8 cellular contexts compared by ENCODE assay signal in genomic region chr17:7835818-7836595, GRCh38. TPM values are rescaled to one million over a fixed set of nuclear protein-coding genes. Genes with fewer than 3 reads are reported as not detected.
DNase-seq lines count a peak whose midpoint lies in the region; ATAC-seq, FAIRE-seq and TF ChIP-seq lines count a peak whose summit lies in the region.

No MANE protein-coding gene starts in this region.

- TF ChIP-seq CTCF in astrocyte (IDR thresholded peaks at IDR 0.05; ENCODE audit: insufficient read depth, low read depth, low read length): no peak

- H3K9ac ChIP-seq in astrocyte (ENCODE audit: low read length): peak overlapping the region; percentile 94

- H3K4me1 ChIP-seq in astrocyte (ENCODE audit: insufficient read depth, low read length): peaks cover 50% of the 10 kb centered on the region

- H3K4me1 Mint-ChIP-seq in activated T-cell treated with anti-CD3 and anti-CD28 coated beads, Interleukin-2, amount 50 U/mL, for 24 hours (ENCODE audit: low read depth): peaks cover 65% of the 10 kb centered on the region
- H3K4me1 Mint-ChIP-seq in astrocyte (ENCODE audit: low read depth, unreplicated experiment): peaks cover 37% of the 10 kb centered on the region

- no peaks in the 10 kb centered on the region for H3K27me3 Mint-ChIP-seq in activated T-cell treated with anti-CD3 and anti-CD28 coated beads, Interleukin-2, amount 50 U/mL, for 24 hours
- peaks cover 22% of the 10 kb centered on the region for H3K27me3 Mint-ChIP-seq in astrocyte (ENCODE audit: low read depth, unreplicated experiment)

- no peaks in the 10 kb centered on the region for H3K27me3 ChIP-seq in astrocyte (ENCODE audit: insufficient read depth, low read length)

- H3K9me3 ChIP-seq in astrocyte (ENCODE audit: insufficient read depth, low read depth, low read length): no peaks in the 10 kb centered on the region

- H3K36me3 Mint-ChIP-seq in activated T-cell treated with anti-CD3 and anti-CD28 coated beads, Interleukin-2, amount 50 U/mL, for 24 hours (ENCODE audit: low read depth): peaks cover 7% of the 10 kb centered on the region
- H3K36me3 Mint-ChIP-seq in astrocyte (ENCODE audit: low read depth, unreplicated experiment): peaks cover 4% of the 10 kb centered on the region

- ATAC-seq in HG02884 (IDR thresholded peaks at IDR 0.05; ENCODE audit: unreplicated experiment): peak; percentile 31

- H3K4me2 ChIP-seq in astrocyte (ENCODE audit: low read length): peak overlapping the region; percentile 100

- peak overlapping the region; percentile 77 for H3K4me3 ChIP-seq in astrocyte (ENCODE audit: insufficient read depth, low read depth, low read length)

- no peak for FAIRE-seq in astrocyte (lab: Jason Lieb, UNC)

- peak overlapping the region; percentile 95 for H3K27ac Mint-ChIP-seq in activated T-cell treated with anti-CD3 and anti-CD28 coated beads, Interleukin-2, amount 50 U/mL, for 24 hours
- H3K27ac Mint-ChIP-seq in astrocyte (ENCODE audit: unreplicated experiment): peak overlapping the region; percentile 89

- no peak for DNase-seq in activated T-cell treated with anti-CD3 and anti-CD28 coated beads, Interleukin-2, amount 50 U/mL, for 24 hours
- DNase-seq in activated T-cell treated with anti-CD3 and anti-CD28 coated beads for 4 hours: no peak
- DNase-seq in NCI-H774 (lab: John Stamatoyannopoulos, UW): peak; percentile 28
- peak; percentile 47 for DNase-seq in astrocyte (ENCODE audit: low read depth)
- DNase-seq in hippocampal formation (lab: John Stamatoyannopoulos, UW): peak; percentile 34 to 44
- peak; percentile 83 for DNase-seq in putamen (ENCODE audit: low spot score)
- no peak for DNase-seq in COR-L47 (lab: John Stamatoyannopoulos, UW)

- H3K36me3 ChIP-seq in astrocyte (ENCODE audit: insufficient read depth, low read length): no peaks in the 10 kb centered on the region

- H2AFZ ChIP-seq in astrocyte (ENCODE audit: low read depth, low read length): peak overlapping the region; percentile 82

- peak overlapping the region; percentile 93 for H3K27ac ChIP-seq in astrocyte (ENCODE audit: low read depth, low read length)

- H3K9me3 Mint-ChIP-seq in activated T-cell treated with anti-CD3 and anti-CD28 coated beads, Interleukin-2, amount 50 U/mL, for 24 hours: no peaks in the 10 kb centered on the region
- no peaks in the 10 kb centered on the region for H3K9me3 Mint-ChIP-seq in astrocyte (ENCODE audit: unreplicated experiment)

- H3K4me3 Mint-ChIP-seq in activated T-cell treated with anti-CD3 and anti-CD28 coated beads, Interleukin-2, amount 50 U/mL, for 24 hours: peak overlapping the region; percentile 84
- peak overlapping the region; percentile 95 for H3K4me3 Mint-ChIP-seq in astrocyte (ENCODE audit: unreplicated experiment)

- peaks cover 25% of the 10 kb centered on the region for H3K79me2 ChIP-seq in astrocyte (ENCODE audit: insufficient read depth, low read length)

- peaks cover 27% of the 10 kb centered on the region for H4K20me1 ChIP-seq in astrocyte (ENCODE audit: insufficient read depth, low read length)

RNA-seq across cellular contexts. Expression of gene KDM6B, which starts 2.0 kb away (rescaled TPM):
- 50.4 and 54.1 TPM in 2 replicates for total RNA-seq in astrocyte

RNA-seq across cellular contexts. Expression of gene TMEM88, which starts 18.9 kb away (rescaled TPM):
- 25.3 and 33.7 TPM in 2 replicates for total RNA-seq in astrocyte

RNA-seq across cellular contexts. Expression of gene NAA38, which starts 21.4 kb away (rescaled TPM):
- total RNA-seq in astrocyte: 56.2 and 60.2 TPM in 2 replicates

RNA-seq across cellular contexts. Expression of gene CYB5D1, which starts 21.8 kb away (rescaled TPM):
- total RNA-seq in astrocyte: 19.5 and 21.1 TPM in 2 replicates

RNA-seq across cellular contexts. Expression of gene CHD3, which starts 52.6 kb away (rescaled TPM):
- total RNA-seq in astrocyte: 109 and 111 TPM in 2 replicates

Comparison
In these comparisons a context has a peak if more than half of its experiments do, and no peak if none do; other contexts are left out.
1. DNase-seq: peak in NCI-H774 (single experiment), astrocyte (single experiment), hippocampal formation (2 of 2) and putamen (single experiment); none in activated T-cell treated with anti-CD3 and anti-CD28 coated beads, Interleukin-2, amount 50 U/mL, for 24 hours (single experiment), activated T-cell treated with anti-CD3 and anti-CD28 coated beads for 4 hours (single experiment) and COR-L47 (single experiment).